Comparison of ENCODE assay signal across 1 cellular context in genomic region chr17:50117202-50118040, GRCh38.
TF ChIP-seq lines count a peak whose summit lies in the region.

No MANE protein-coding gene starts in this region.

TF ChIP-seq in K562, 482 proteins besides CTCF, POLR2A, EP300 and RAD21 (continued from another document and continues in another):
- TF ChIP-seq ARID3B (CRISPR knock-in tag; IDR thresholded peaks at IDR 0.05; ENCODE audit: borderline replicate concordance) = no peak
- no peak for TF ChIP-seq MAFK (IDR thresholded peaks at IDR 0.05; ENCODE audit: low read length)
- TF ChIP-seq FOXK2 (conservative IDR thresholded peaks at IDR 0.05 in 1 of 2, IDR thresholded peaks at IDR 0.05 in 1 of 2; ENCODE audit: low read depth in 2 of 2) = no peak
- no peak for TF ChIP-seq CHCHD3 (CRISPR knock-in tag; IDR thresholded peaks at IDR 0.05)
- peak; percentile 93 for TF ChIP-seq ZBTB33 (CRISPR knock-in tag; IDR thresholded peaks at IDR 0.05)
- TF ChIP-seq ERF (CRISPR knock-in tag; IDR thresholded peaks at IDR 0.05) = no peak
- no peak for TF ChIP-seq TRIM25 (IDR thresholded peaks at IDR 0.05; ENCODE audit: borderline replicate concordance)
- no peak for TF ChIP-seq ZNF316 (IDR thresholded peaks at IDR 0.05)
- no peak for TF ChIP-seq ETS2 (tag; IDR thresholded peaks at IDR 0.05; ENCODE audit: borderline replicate concordance, poor library complexity, severe bottlenecking)
- no peak for TF ChIP-seq ZNF436 (CRISPR knock-in tag; IDR thresholded peaks at IDR 0.05)
- TF ChIP-seq ZBTB8A (IDR thresholded peaks at IDR 0.05; ENCODE audit: partially characterized antibody) = no peak
- no peak for TF ChIP-seq ID3 (CRISPR knock-in tag; IDR thresholded peaks at IDR 0.05)
- 0 out of 2 replicates have a peak, but pooled peaks have one; percentile 38 for TF ChIP-seq ID3 (tag; IDR thresholded peaks at IDR 0.05)
- TF ChIP-seq ZNF124 (CRISPR knock-in tag; IDR thresholded peaks at IDR 0.05) = no peak
- TF ChIP-seq STAT5B (CRISPR knock-in tag; IDR thresholded peaks at IDR 0.05) = no peak
- peak; percentile 83 for TF ChIP-seq MAX (CRISPR knock-in tag; IDR thresholded peaks at IDR 0.05)
- no peak for TF ChIP-seq NEUROD1 (IDR thresholded peaks at IDR 0.05; ENCODE audit: borderline replicate concordance, low read depth, low read length, partially characterized antibody)
- 0 out of 2 replicates have a peak, but pooled peaks have one; percentile 16 for TF ChIP-seq ETS1 (conservative IDR thresholded peaks at IDR 0.05; ENCODE audit: control insufficient read depth, low read depth, low read length)
- TF ChIP-seq TSC22D4 (tag; IDR thresholded peaks at IDR 0.05) = no peak
- TF ChIP-seq MYBL2 (IDR thresholded peaks at IDR 0.05; ENCODE audit: low read depth) = no peak
- no peak for TF ChIP-seq MYBL2 (CRISPR knock-in tag; IDR thresholded peaks at IDR 0.05; ENCODE audit: borderline replicate concordance)
- TF ChIP-seq TAL1 (IDR thresholded peaks at IDR 0.05) = no peak
- no peak for TF ChIP-seq LCOR (CRISPR knock-in tag; IDR thresholded peaks at IDR 0.05)
- TF ChIP-seq CUX1 (CRISPR knock-in tag; IDR thresholded peaks at IDR 0.05) = no peak
- no peak for TF ChIP-seq ARHGAP35 (IDR thresholded peaks at IDR 0.05; ENCODE audit: partially characterized antibody)
- no peak for TF ChIP-seq STAT6 (CRISPR knock-in tag; IDR thresholded peaks at IDR 0.05)
- peak; percentile 89 to 98 for TF ChIP-seq E2F6 (IDR thresholded peaks at IDR 0.05; ENCODE audit: borderline replicate concordance in 1 of 2, extremely low read depth in 1 of 2, insufficient read depth in 1 of 2, insufficient read length in 1 of 2, low read depth in 1 of 2, low read length in 1 of 2, poor library complexity in 1 of 2, severe bottlenecking in 1 of 2)
- TF ChIP-seq ATF1 (CRISPR knock-in tag; IDR thresholded peaks at IDR 0.05) = no peak
- peak; percentile 29; the same call in 1 of the 2 replicates for TF ChIP-seq ATF1 (tag; IDR thresholded peaks at IDR 0.05)
- TF ChIP-seq MNT (conservative IDR thresholded peaks at IDR 0.05) = no peak
- 0 out of 2 replicates have a peak, but pooled peaks have one; percentile 36 for TF ChIP-seq FOXP1 (CRISPR knock-in tag; IDR thresholded peaks at IDR 0.05)
- TF ChIP-seq NR2F6 (CRISPR knock-in tag; IDR thresholded peaks at IDR 0.05) = no peak
- TF ChIP-seq ARID2 (IDR thresholded peaks at IDR 0.05) = no peak
- no peak for TF ChIP-seq FOXM1 (IDR thresholded peaks at IDR 0.05; ENCODE audit: low read depth)
- no peak for TF ChIP-seq FOXM1 (CRISPR knock-in tag; IDR thresholded peaks at IDR 0.05; ENCODE audit: low read depth)
- TF ChIP-seq RCOR1 (IDR thresholded peaks at IDR 0.05; ENCODE audit: borderline replicate concordance in 1 of 2, low read depth in 2 of 2, low read length in 2 of 2) = 0 out of 4 replicates have a peak, but pooled peaks of 1 of the 2 experiments have one; percentile 27
- TF ChIP-seq CBFA2T3 (IDR thresholded peaks at IDR 0.05) = no peak
- peak; percentile 22 for TF ChIP-seq HNRNPLL (IDR thresholded peaks at IDR 0.05; ENCODE audit: low read depth, low read length, poor library complexity, severe bottlenecking)
- TF ChIP-seq RNF219 (CRISPR knock-in tag; IDR thresholded peaks at IDR 0.05) = no peak
- TF ChIP-seq SMAD2 (IDR thresholded peaks at IDR 0.05; ENCODE audit: low read depth, low read length) = no peak
- no peak for TF ChIP-seq ZNF76 (CRISPR knock-in tag; IDR thresholded peaks at IDR 0.05; ENCODE audit: borderline replicate concordance)
- no peak for TF ChIP-seq ZNF232 (CRISPR knock-in tag; IDR thresholded peaks at IDR 0.05)
